Comparison of ENCODE assay signal across 8 cellular contexts in genomic region chr6:157221049-157221816, GRCh38.
A peak's percentile ranks its signal among the peaks of the same experiment; 100 is the strongest.
DNase-seq lines count a peak whose midpoint lies in the region; ATAC-seq and TF ChIP-seq lines count a peak whose summit lies in the region.

No MANE protein-coding gene starts in this region.

- H3K36me3 ChIP-seq in CD8-positive, alpha-beta T cell (ENCODE audit: insufficient read depth, low read length): no peaks in the 10 kb centered on the region
- H3K36me3 ChIP-seq in skeletal muscle tissue (ENCODE audit: control insufficient read depth in 3 of 3, insufficient read depth in 3 of 3, low read length in 3 of 3): no peaks in the 10 kb centered on the region

- CTCF ChIA-PET in CD8-positive, alpha-beta T cell (lab: Charles Lee): interaction anchor here (1.2 kb wide), 1 partner anchor 9 kb away, joined by 3 read pairs; no protein-coding TSS in a partner anchor

- H3K4me3 ChIP-seq in CD8-positive, alpha-beta T cell (ENCODE audit: low read depth, low read length): peak overlapping the region; percentile 68
- H3K4me3 ChIP-seq in astrocyte of the cerebellum (ENCODE audit: low read depth, low read length) (peak overlapping the region; percentile 37), skeletal muscle tissue (ENCODE audit: low read length in 3 of 3) (peak overlapping the region; percentile 60 to 73 (median 60))

- no peaks in the 10 kb centered on the region for H3K9me3 ChIP-seq in CD8-positive, alpha-beta T cell (ENCODE audit: low read length)
- H3K9me3 ChIP-seq in skeletal muscle tissue (ENCODE audit: control insufficient read depth in 3 of 3, low read length in 3 of 3): no peaks in the 10 kb centered on the region

- DNase-seq in CD8-positive, alpha-beta T cell: peak; percentile 66 to 90 (median 82)
- peak; percentile 33 for DNase-seq in NAMALWA (ENCODE audit: low spot score)
- DNase-seq in T1000 (lab: John Stamatoyannopoulos, UW): peak; percentile 61
- DNase-seq in astrocyte of the cerebellum (ENCODE audit: low read depth): no peak
- DNase-seq in hypothalamus (lab: John Stamatoyannopoulos, UW): peak in 44 of 51 donors; percentile 6 to 81 (median 51)

- H3K4me1 ChIP-seq in CD8-positive, alpha-beta T cell (ENCODE audit: insufficient read depth, low read length): peaks cover 28% of the 10 kb centered on the region
- H3K4me1 ChIP-seq in skeletal muscle tissue (ENCODE audit: control insufficient read depth in 3 of 3, insufficient read depth in 3 of 3, low read length in 3 of 3): peaks cover 11 to 15% (median 13%) of the 10 kb centered on the region in 3 donors

- H3K36me3 Mint-ChIP-seq in CD8-positive, alpha-beta T cell: no peaks in the 10 kb centered on the region

- intact Hi-C loops in CD8-positive, alpha-beta T cell (cut with DNase I, micrococcal nuclease): loop anchor here (1.0 to 2.0 kb wide), 2 partner anchors 53 to 54 kb away; no protein-coding TSS in a partner anchor

- no peaks in the 10 kb centered on the region for H3K27me3 Mint-ChIP-seq in CD8-positive, alpha-beta T cell (ENCODE audit: low read depth)

- POLR2A ChIA-PET in CD8-positive, alpha-beta T cell (lab: Charles Lee): no interaction called here

- peak overlapping the region; percentile 41 for H3K27ac Mint-ChIP-seq in CD8-positive, alpha-beta T cell

- H3K9ac ChIP-seq in skeletal muscle tissue (ENCODE audit: low read depth in 1 of 3, low read length in 3 of 3): peak overlapping the region; percentile 59 to 65 (median 62)

- H3K27ac ChIP-seq in CD8-positive, alpha-beta T cell (ENCODE audit: low read depth, low read length): peak overlapping the region; percentile 36
- no peak overlapping the region for H3K27ac ChIP-seq in skeletal muscle tissue (ENCODE audit: low read depth, low read length)

- H3K4me3 Mint-ChIP-seq in CD8-positive, alpha-beta T cell: peak overlapping the region; percentile 82

- peaks cover 24% of the 10 kb centered on the region for H3K4me1 Mint-ChIP-seq in CD8-positive, alpha-beta T cell (ENCODE audit: low read depth)

- no peak for TF ChIP-seq CTCF in CD8-positive, alpha-beta T cell (IDR thresholded peaks at IDR 0.05)
- no peak for TF ChIP-seq CTCF in astrocyte of the cerebellum (IDR thresholded peaks at IDR 0.05; ENCODE audit: low read depth, low read length, missing control alignments)

- no peaks in the 10 kb centered on the region for H3K27me3 ChIP-seq in CD8-positive, alpha-beta T cell (ENCODE audit: insufficient read depth, low read length)
- H3K27me3 ChIP-seq in skeletal muscle tissue (ENCODE audit: control insufficient read depth in 3 of 3, insufficient read depth in 3 of 3, low read length in 3 of 3): peaks cover 0 to 2% (median 0%) of the 10 kb centered on the region in 3 donors

- H3K9me3 Mint-ChIP-seq in CD8-positive, alpha-beta T cell: no peaks in the 10 kb centered on the region

- in situ Hi-C loops in astrocyte of the cerebellum (cut with HindIII; ENCODE audit: low sequenced_read_pairs): no loop called here

- ATAC-seq in CD8-positive, alpha-beta T cell: peak; percentile 91
- ATAC-seq in GM21619 (IDR thresholded peaks at IDR 0.05; ENCODE audit: unreplicated experiment) (peak; percentile 43), HG02938 (IDR thresholded peaks at IDR 0.05; ENCODE audit: unreplicated experiment) (no peak)
